ENCODE assay signal across 8 cellular contexts in genomic region chr7:74183653-74184450, GRCh38. TPM values are rescaled to one million over a fixed set of nuclear protein-coding genes. Genes with fewer than 3 reads are reported as not detected.
DNase-seq lines count a peak whose midpoint lies in the region; ATAC-seq and TF ChIP-seq lines count a peak whose summit lies in the region.

No MANE protein-coding gene starts in this region.

- no peak for DNase-seq in cardiac muscle cell (ENCODE audit: low read depth in 1 of 2, low spot score in 1 of 2)
- DNase-seq in Right ventricle myocardium inferior (ENCODE audit: missing footprints): no peak
- DNase-seq in SW480 (ENCODE audit: low spot score): peak; percentile 55
- DNase-seq in erythroblast (lab: John Stamatoyannopoulos, UW): peak; percentile 27 to 56
- no peak for DNase-seq in thyroid gland
- no peak for DNase-seq in SHP77 treated with DMSO at 0.1 percent for 48 hours (lab: John Stamatoyannopoulos, UW)
- no peak for DNase-seq in MG63

- WGBS in thyroid gland, 2 donors: 68 to 73% methylated on average over 7 of the region's 7 CpGs

- TF ChIP-seq POLR2A in erythroblast (IDR thresholded peaks at IDR 0.05; ENCODE audit: low read length) (no peak), thyroid gland (IDR thresholded peaks at IDR 0.05) (no peak)

- ATAC-seq in Right ventricle myocardium inferior: no peak
- ATAC-seq in GM19397 (IDR thresholded peaks at IDR 0.05; ENCODE audit: unreplicated experiment): no peak

- peaks cover 28% of the 10 kb centered on the region for H3K4me1 ChIP-seq in cardiac muscle cell (ENCODE audit: low read depth)
- peaks cover 68 to 88% of the 10 kb centered on the region in 2 donors for H3K4me1 ChIP-seq in thyroid gland

- H3K27ac ChIP-seq in cardiac muscle cell: peak overlapping the region; percentile 73
- peak overlapping the region in 2 of 3 donors; percentile 1 to 32 for H3K27ac ChIP-seq in thyroid gland

- TF ChIP-seq CTCF in cardiac muscle cell (IDR thresholded peaks at IDR 0.05; ENCODE audit: low read depth, low read length): peak; percentile 35
- peak in 1 of 6 experiments; percentile 16 for TF ChIP-seq CTCF in thyroid gland (IDR thresholded peaks at IDR 0.05)

- H3K36me3 ChIP-seq in cardiac muscle cell: peaks cover 11% of the 10 kb centered on the region
- peaks cover 11 to 16% of the 10 kb centered on the region in 2 donors for H3K36me3 ChIP-seq in thyroid gland
- peaks cover 37% of the 10 kb centered on the region for H3K36me3 ChIP-seq in MG63

- no peaks in the 10 kb centered on the region for H3K27me3 ChIP-seq in cardiac muscle cell
- no peaks in the 10 kb centered on the region for H3K27me3 ChIP-seq in thyroid gland
- no peaks in the 10 kb centered on the region for H3K27me3 ChIP-seq in MG63

- no peak overlapping the region for H3K4me3 ChIP-seq in cardiac muscle cell
- H3K4me3 ChIP-seq in thyroid gland (replicated peaks in 1 of 3): no peak overlapping the region
- H3K4me3 ChIP-seq in MG63: no peak overlapping the region

- H3K9me3 ChIP-seq in cardiac muscle cell (ENCODE audit: low read depth) (no peaks in the 10 kb centered on the region), thyroid gland (no peaks in the 10 kb centered on the region), MG63 (no peaks in the 10 kb centered on the region)

- intact Hi-C loops in Right ventricle myocardium inferior (cut with DNase I) (no loop called here), thyroid gland (cut with DNase I) (loop anchor here (5.0 kb wide), 1 partner anchor 117 kb away; no protein-coding TSS in a partner anchor)

RNA-seq across cellular contexts. Expression of gene EIF4H, which starts 9.7 kb away (rescaled TPM):
- 314 and 330 TPM in 2 replicates for total RNA-seq in cardiac muscle cell
- 323 and 395 TPM in 2 replicates for polyA plus RNA-seq in cardiac muscle cell
- 172 TPM for total RNA-seq in Right ventricle myocardium inferior
- total RNA-seq in thyroid gland: 100 to 1,000 TPM; 267 to 323 (median 298) TPM
- 300 and 364 TPM in 2 replicates for total RNA-seq in MG63 (2014; rRNA removed; shearing (Covaris generic); ENCODE audit: low replicate concordance)

RNA-seq across cellular contexts. Expression of gene LAT2, which starts 26.0 kb away (rescaled TPM):
- 0.63 and 1.1 TPM in 2 replicates for total RNA-seq in cardiac muscle cell
- polyA plus RNA-seq in cardiac muscle cell: 0.86 and 0.94 TPM in 2 replicates
- 3.4 TPM for total RNA-seq in Right ventricle myocardium inferior
- total RNA-seq in thyroid gland: 1 to 10 TPM in 3 of 4 donors, under 1 TPM in 1; 0.93 to 3.4 (median 2.5) TPM
- 0.20 TPM in 1 of 2 replicates, not detected in the other for total RNA-seq in MG63 (2014; rRNA removed; shearing (Covaris generic); ENCODE audit: low replicate concordance)

Comparison
In these comparisons a context has a peak if more than half of its experiments do, and no peak if none do; other contexts are left out.
1. DNase-seq: peak in SW480 (single experiment) and erythroblast (2 of 2); none in cardiac muscle cell (0 of 2), Right ventricle myocardium inferior (single experiment), thyroid gland (0 of 2), SHP77 treated with DMSO at 0.1 percent for 48 hours (single experiment) and MG63 (single experiment).